1 cellular context compared by ENCODE assay signal in the genomic region with DNA sequence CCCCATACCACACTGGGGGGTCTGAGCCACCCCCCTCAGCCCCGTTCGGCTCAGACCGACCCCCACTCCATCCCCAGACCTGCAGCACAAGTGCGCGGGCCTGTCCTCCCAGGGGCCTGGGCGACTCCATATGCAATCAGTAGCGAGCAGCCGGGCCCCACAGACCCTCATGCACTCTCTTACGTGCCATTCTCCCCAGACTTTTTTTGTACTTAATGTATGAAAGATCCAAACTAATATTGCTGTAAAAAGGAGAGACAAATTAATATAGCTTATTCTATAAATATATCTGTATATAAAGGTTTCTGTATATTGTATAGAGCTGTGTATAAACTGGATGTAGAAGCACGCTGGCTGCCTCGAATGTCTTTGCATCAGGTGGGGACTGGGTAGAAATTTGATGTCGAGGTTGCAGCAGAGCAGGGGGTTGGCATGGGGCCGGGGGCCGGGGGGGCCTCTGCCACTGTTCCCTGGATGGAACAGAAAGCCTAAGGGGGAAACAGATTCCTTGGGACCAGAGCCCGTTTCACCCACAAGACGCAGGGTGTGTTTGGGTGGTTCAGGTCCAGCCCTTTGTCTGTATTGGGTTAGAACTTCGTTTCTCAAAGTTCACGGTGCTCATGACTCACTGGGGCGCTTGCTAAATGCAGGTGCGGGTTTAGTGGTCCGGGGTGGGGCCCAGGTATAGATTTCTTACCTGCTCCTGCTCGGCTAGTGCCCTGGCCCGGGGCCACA.
TF ChIP-seq lines count a peak whose summit lies in the region.

No MANE protein-coding gene starts in this region.

TF ChIP-seq in HCT116, 20 proteins besides CTCF, POLR2A, EP300 and RAD21 (continued from another document):
- TF ChIP-seq, protein P1, sequence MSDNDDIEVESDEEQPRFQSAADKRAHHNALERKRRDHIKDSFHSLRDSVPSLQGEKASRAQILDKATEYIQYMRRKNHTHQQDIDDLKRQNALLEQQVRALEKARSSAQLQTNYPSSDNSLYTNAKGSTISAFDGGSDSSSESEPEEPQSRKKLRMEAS (IDR thresholded peaks at IDR 0.05) = no peak
- TF ChIP-seq, protein P2, sequence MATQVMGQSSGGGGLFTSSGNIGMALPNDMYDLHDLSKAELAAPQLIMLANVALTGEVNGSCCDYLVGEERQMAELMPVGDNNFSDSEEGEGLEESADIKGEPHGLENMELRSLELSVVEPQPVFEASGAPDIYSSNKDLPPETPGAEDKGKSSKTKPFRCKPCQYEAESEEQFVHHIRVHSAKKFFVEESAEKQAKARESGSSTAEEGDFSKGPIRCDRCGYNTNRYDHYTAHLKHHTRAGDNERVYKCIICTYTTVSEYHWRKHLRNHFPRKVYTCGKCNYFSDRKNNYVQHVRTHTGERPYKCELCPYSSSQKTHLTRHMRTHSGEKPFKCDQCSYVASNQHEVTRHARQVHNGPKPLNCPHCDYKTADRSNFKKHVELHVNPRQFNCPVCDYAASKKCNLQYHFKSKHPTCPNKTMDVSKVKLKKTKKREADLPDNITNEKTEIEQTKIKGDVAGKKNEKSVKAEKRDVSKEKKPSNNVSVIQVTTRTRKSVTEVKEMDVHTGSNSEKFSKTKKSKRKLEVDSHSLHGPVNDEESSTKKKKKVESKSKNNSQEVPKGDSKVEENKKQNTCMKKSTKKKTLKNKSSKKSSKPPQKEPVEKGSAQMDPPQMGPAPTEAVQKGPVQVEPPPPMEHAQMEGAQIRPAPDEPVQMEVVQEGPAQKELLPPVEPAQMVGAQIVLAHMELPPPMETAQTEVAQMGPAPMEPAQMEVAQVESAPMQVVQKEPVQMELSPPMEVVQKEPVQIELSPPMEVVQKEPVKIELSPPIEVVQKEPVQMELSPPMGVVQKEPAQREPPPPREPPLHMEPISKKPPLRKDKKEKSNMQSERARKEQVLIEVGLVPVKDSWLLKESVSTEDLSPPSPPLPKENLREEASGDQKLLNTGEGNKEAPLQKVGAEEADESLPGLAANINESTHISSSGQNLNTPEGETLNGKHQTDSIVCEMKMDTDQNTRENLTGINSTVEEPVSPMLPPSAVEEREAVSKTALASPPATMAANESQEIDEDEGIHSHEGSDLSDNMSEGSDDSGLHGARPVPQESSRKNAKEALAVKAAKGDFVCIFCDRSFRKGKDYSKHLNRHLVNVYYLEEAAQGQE (IDR thresholded peaks at IDR 0.05; ENCODE audit: low read depth) = no peak
- TF ChIP-seq, protein P3, sequence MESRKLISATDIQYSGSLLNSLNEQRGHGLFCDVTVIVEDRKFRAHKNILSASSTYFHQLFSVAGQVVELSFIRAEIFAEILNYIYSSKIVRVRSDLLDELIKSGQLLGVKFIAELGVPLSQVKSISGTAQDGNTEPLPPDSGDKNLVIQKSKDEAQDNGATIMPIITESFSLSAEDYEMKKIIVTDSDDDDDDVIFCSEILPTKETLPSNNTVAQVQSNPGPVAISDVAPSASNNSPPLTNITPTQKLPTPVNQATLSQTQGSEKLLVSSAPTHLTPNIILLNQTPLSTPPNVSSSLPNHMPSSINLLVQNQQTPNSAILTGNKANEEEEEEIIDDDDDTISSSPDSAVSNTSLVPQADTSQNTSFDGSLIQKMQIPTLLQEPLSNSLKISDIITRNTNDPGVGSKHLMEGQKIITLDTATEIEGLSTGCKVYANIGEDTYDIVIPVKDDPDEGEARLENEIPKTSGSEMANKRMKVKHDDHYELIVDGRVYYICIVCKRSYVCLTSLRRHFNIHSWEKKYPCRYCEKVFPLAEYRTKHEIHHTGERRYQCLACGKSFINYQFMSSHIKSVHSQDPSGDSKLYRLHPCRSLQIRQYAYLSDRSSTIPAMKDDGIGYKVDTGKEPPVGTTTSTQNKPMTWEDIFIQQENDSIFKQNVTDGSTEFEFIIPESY (IDR thresholded peaks at IDR 0.05; ENCODE audit: extremely low read depth, insufficient replicate concordance, low read length) = no peak
- TF ChIP-seq YY1 (IDR thresholded peaks at IDR 0.05; ENCODE audit: extremely low read depth, insufficient replicate concordance, low read depth, low read length) (no peak), SIN3A (IDR thresholded peaks at IDR 0.05; ENCODE audit: low read depth) (no peak), SRF (IDR thresholded peaks at IDR 0.05; ENCODE audit: low read depth) (no peak), EZH2phosphoT487 (IDR thresholded peaks at IDR 0.05; ENCODE audit: borderline replicate concordance) (no peak), FOSL1 (IDR thresholded peaks at IDR 0.05; ENCODE audit: low read depth) (no peak), POLR2AphosphoS5 (IDR thresholded peaks at IDR 0.05; ENCODE audit: low read depth, low read length) (no peak), SP1 (IDR thresholded peaks at IDR 0.05; ENCODE audit: low read depth) (no peak)
TF ChIP-seq in HCT116: peak in this region for 0.
